ENCODE assay signal across 8 cellular contexts in the genomic region with DNA sequence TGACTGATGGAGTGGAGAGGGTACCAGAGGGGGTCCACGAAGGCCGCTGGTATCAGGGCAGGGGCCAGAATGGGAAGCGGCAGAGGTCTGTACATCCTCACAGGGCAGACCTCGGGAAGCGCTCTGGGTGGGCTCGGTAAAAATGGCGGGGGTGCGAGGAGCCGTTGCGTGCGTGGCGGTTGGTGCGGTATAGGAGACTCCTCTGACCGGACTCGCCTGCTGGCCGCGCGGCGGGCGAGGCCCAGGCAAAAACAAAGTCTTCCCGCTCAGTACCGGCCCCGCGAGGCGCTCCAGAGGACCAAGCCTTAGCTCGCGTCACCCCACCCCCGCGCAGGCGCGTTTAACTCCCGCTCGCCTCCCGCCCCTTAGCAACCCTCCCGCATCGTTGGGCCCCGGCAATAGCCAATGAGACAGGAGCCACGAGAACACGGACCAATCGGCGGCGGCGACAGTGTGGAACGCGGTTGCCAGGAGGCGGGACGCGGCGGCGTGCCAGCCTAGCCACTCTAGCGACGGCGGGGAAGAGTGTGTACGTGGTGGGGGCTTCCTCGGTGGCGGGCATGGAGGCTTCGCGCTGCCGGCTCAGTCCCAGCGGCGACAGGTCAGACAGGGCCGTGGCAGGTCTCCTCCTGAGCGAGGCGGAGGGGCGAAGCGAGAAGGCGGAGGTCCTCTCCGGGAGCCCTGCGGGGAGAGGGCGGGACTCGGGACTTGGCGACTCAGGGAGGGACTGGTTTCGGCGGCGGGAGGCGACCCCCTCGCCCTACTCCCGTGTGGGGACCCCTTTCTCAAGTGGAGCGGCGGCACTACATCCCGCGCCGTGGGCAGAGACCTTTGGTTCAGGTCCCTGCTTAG. TPM values are rescaled to one million over a fixed set of nuclear protein-coding genes. Genes with fewer than 3 reads are reported as not detected.
DNase-seq lines count a peak whose midpoint lies in the region; ATAC-seq and TF ChIP-seq lines count a peak whose summit lies in the region.

A gene with protein sequence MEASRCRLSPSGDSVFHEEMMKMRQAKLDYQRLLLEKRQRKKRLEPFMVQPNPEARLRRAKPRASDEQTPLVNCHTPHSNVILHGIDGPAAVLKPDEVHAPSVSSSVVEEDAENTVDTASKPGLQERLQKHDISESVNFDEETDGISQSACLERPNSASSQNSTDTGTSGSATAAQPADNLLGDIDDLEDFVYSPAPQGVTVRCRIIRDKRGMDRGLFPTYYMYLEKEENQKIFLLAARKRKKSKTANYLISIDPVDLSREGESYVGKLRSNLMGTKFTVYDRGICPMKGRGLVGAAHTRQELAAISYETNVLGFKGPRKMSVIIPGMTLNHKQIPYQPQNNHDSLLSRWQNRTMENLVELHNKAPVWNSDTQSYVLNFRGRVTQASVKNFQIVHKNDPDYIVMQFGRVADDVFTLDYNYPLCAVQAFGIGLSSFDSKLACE (plus strand): TSS at position 504 of the 852 bp plus-strand sequence. CDS start 57 bp downstream, at position 561.

- no peaks in the 10 kb centered on the region for H3K27me3 ChIP-seq in BE2C

- H3K4me1 ChIP-seq in BE2C = peaks cover 3% of the 10 kb centered on the region; the same call in 1 of the 2 replicates

- peaks cover 4% of the 10 kb centered on the region for H3K36me3 ChIP-seq in BE2C

- H3K9me3 ChIP-seq in BE2C = no peaks in the 10 kb centered on the region

- DNase-seq in BE2C (peak; percentile 99), GM19238 (ENCODE audit: insufficient read length, low spot score) (peak; percentile 95), NCI-H524 (lab: John Stamatoyannopoulos, UW) (peak; percentile 94 to 96), cortex of kidney (lab: John Stamatoyannopoulos, UW) (peak; percentile 60), left colon (peak; percentile 99)
- peak; percentile 99 for DNase-seq in activated CD4-positive, alpha-beta T cell treated with anti-CD3 and anti-CD28 coated beads, Interleukin-2, amount 10 ng/mL, durations not matched to agents 24 days and 14 days
- peak; percentile 97 for DNase-seq in stimulated activated CD4-positive, alpha-beta T cell treated with anti-CD3 and anti-CD28 coated beads, Interleukin-1b, Interleukin-23, amount 100 ng/mL, for 48 hours

- intact Hi-C loops in activated CD4-positive, alpha-beta T cell treated with anti-CD3 and anti-CD28 coated beads, Interleukin-2, amount 10 ng/mL, durations not matched to agents 24 days and 14 days (cut with micrococcal nuclease) = loop anchor here (1.0 to 2.0 kb wide), 5 partner anchors 13 to 200 kb away; a partner anchor contains a TSS
- intact Hi-C loops in left colon (cut with DNase I, micrococcal nuclease) = no loop called here

- peak within 1 kb of the TSS; percentile 93 for H3K4me3 ChIP-seq in BE2C (ENCODE audit: low read depth, low read length)

- peaks cover 32% of the 10 kb centered on the region for H3K4me1 Mint-ChIP-seq in activated CD4-positive, alpha-beta T cell treated with anti-CD3 and anti-CD28 coated beads, Interleukin-2, amount 10 ng/mL, durations not matched to agents 24 days and 14 days

- TF ChIP-seq CTCF in BE2C (IDR thresholded peaks at IDR 0.05; ENCODE audit: low read depth, low read length) = no peak

- peak within 1 kb of the TSS; percentile 94 for H3K27ac Mint-ChIP-seq in activated CD4-positive, alpha-beta T cell treated with anti-CD3 and anti-CD28 coated beads, Interleukin-2, amount 10 ng/mL, durations not matched to agents 24 days and 14 days

- ATAC-seq in HG03442 (IDR thresholded peaks at IDR 0.05; ENCODE audit: unreplicated experiment) = peak; percentile 94
- peak; percentile 98 for ATAC-seq in left colon

- H3K9me3 Mint-ChIP-seq in activated CD4-positive, alpha-beta T cell treated with anti-CD3 and anti-CD28 coated beads, Interleukin-2, amount 10 ng/mL, durations not matched to agents 24 days and 14 days = no peaks in the 10 kb centered on the region

- H3K36me3 Mint-ChIP-seq in activated CD4-positive, alpha-beta T cell treated with anti-CD3 and anti-CD28 coated beads, Interleukin-2, amount 10 ng/mL, durations not matched to agents 24 days and 14 days (ENCODE audit: low read depth) = peaks cover 24% of the 10 kb centered on the region

- H3K4me3 Mint-ChIP-seq in activated CD4-positive, alpha-beta T cell treated with anti-CD3 and anti-CD28 coated beads, Interleukin-2, amount 10 ng/mL, durations not matched to agents 24 days and 14 days = peak within 1 kb of the TSS; percentile 99

- H3K27me3 Mint-ChIP-seq in activated CD4-positive, alpha-beta T cell treated with anti-CD3 and anti-CD28 coated beads, Interleukin-2, amount 10 ng/mL, durations not matched to agents 24 days and 14 days = peaks cover 3% of the 10 kb centered on the region

RNA-seq across cellular contexts. Expression of the gene that starts here (rescaled TPM):
- polyA plus RNA-seq in BE2C (2012; ENCODE audit: insufficient read depth, insufficient read length, low read depth) = 17.4 TPM
- 7.6 and 7.8 TPM in 2 replicates for total RNA-seq in activated CD4-positive, alpha-beta T cell treated with anti-CD3 and anti-CD28 coated beads, Interleukin-2, amount 10 ng/mL, durations not matched to agents 24 days and 14 days
- total RNA-seq in left colon = 1 to 10 TPM; 7.5 to 9.9 TPM

Comparison
In these comparisons a context has a peak if more than half of its experiments do, and no peak if none do; other contexts are left out.
1. Peak in every context shown above with its lines: DNase-seq, ATAC-seq and H3K4me3 ChIP-seq.